8 cellular contexts compared by ENCODE assay signal in genomic region chr7:75072978-75073282, GRCh38. TPM values are rescaled to one million over a fixed set of nuclear protein-coding genes. Genes with fewer than 3 reads are reported as not detected.
DNase-seq lines count a peak whose midpoint lies in the region; TF ChIP-seq lines count a peak whose summit lies in the region.

No MANE protein-coding gene starts in this region.

- no peaks in the 10 kb centered on the region for H4K20me1 ChIP-seq in SK-N-SH (ENCODE audit: insufficient read depth)

- H3K4me1 ChIP-seq in SK-N-SH (ENCODE audit: control insufficient read depth in 1 of 2, insufficient read depth in 2 of 2, low read depth in 1 of 2, low read length in 1 of 2) (peaks cover 0 to 3% of the 10 kb centered on the region in 2 experiments; a peak in 1 of 4 replicates), prostate gland (replicated peaks) (no peaks in the 10 kb centered on the region)

- peak overlapping the region; percentile 97 for H3K9ac ChIP-seq in SK-N-SH

- H3K36me3 ChIP-seq in SK-N-SH (replicated peaks in 1 of 2; ENCODE audit: control insufficient read depth in 1 of 2, insufficient read depth in 2 of 2, low read length in 1 of 2) (peaks cover 8 to 30% of the 10 kb centered on the region in 2 experiments), prostate gland (no peaks in the 10 kb centered on the region)

- no peaks in the 10 kb centered on the region for H3K9me2 ChIP-seq in SK-N-SH

- no peak for TF ChIP-seq EP300 in SK-N-SH (IDR thresholded peaks at IDR 0.05; ENCODE audit: borderline replicate concordance in 1 of 2, low read depth in 1 of 2, low read length in 1 of 2)

- TF ChIP-seq CTCF in GM12865 (IDR thresholded peaks at IDR 0.05; ENCODE audit: insufficient read depth, low read depth, low read length, missing control alignments) (no peak), SK-N-SH (IDR thresholded peaks at IDR 0.05) (no peak), fibroblast of villous mesenchyme (IDR thresholded peaks at IDR 0.05; ENCODE audit: insufficient read depth, low read depth, low read length) (no peak), prostate gland (IDR thresholded peaks at IDR 0.05) (no peak)

- intact Hi-C loops in prostate gland (cut with DNase I), result no loop called here

- WGBS in SK-N-SH (ENCODE audit: low lambda C conversion rate), result 5% methylated on average over 9 of the region's 9 CpGs
- WGBS in prostate gland, result 3% methylated on average over 9 of the region's 9 CpGs

- peaks cover 38% of the 10 kb centered on the region for H3K79me2 ChIP-seq in SK-N-SH (ENCODE audit: insufficient read depth)

- no peaks in the 10 kb centered on the region for H3F3A ChIP-seq in SK-N-SH (replicated peaks; ENCODE audit: insufficient read depth)

- no peak for TF ChIP-seq RAD21 in SK-N-SH (IDR thresholded peaks at IDR 0.05; ENCODE audit: low read length)

- peak overlapping the region; percentile 97 for H3K4me2 ChIP-seq in SK-N-SH

- H3K27ac ChIP-seq in SK-N-SH (ENCODE audit: low read depth in 2 of 2, low read length in 1 of 2), result peak overlapping the region; percentile 81 to 86
- H3K27ac ChIP-seq in prostate gland, result peak overlapping the region; percentile 85 to 93

- peak overlapping the region; percentile 100 for H2AFZ ChIP-seq in SK-N-SH (ENCODE audit: low read depth)

- no peaks in the 10 kb centered on the region for H3K27me3 ChIP-seq in SK-N-SH (ENCODE audit: insufficient read depth)
- H3K27me3 ChIP-seq in prostate gland (replicated peaks; ENCODE audit: insufficient read depth), result no peaks in the 10 kb centered on the region

- POLR2A ChIA-PET in SK-N-SH (lab: Yijun Ruan, JAX), result interaction anchor here (0.8 to 1.1 kb wide), 3 partner anchors 12 to 34 kb away, joined by 3 to 6 read pairs (median 4); no protein-coding TSS in a partner anchor

- DNase-seq in GM12865 (ENCODE audit: low read depth) (no peak), SK-N-SH (no peak), fibroblast of villous mesenchyme (ENCODE audit: low read depth) (no peak), prostate gland (ENCODE audit: low spot score) (no peak), inferior parietal cortex (ENCODE audit: extremely low spot score) (no peak), anterior cingulate cortex (lab: John Stamatoyannopoulos, UW) (no peak), medulla oblongata (ENCODE audit: extremely low spot score) (no peak)
- DNase-seq in activated CD4-positive, alpha-beta T cell treated with anti-CD3 and anti-CD28 coated beads for 1 hour, result no peak

- H3K9me3 ChIP-seq in SK-N-SH, result no peaks in the 10 kb centered on the region
- H3K9me3 ChIP-seq in prostate gland, result no peaks in the 10 kb centered on the region

- H3K4me3 ChIP-seq in GM12865 (ENCODE audit: low read depth, low read length) (peak overlapping the region; percentile 97), SK-N-SH (ENCODE audit: low read depth in 2 of 2, low read length in 1 of 2) (peak overlapping the region; percentile 70 to 85), fibroblast of villous mesenchyme (ENCODE audit: low read depth, low read length) (peak overlapping the region; percentile 83), prostate gland (peak overlapping the region; percentile 63 to 98)

- TF ChIP-seq POLR2A in prostate gland (IDR thresholded peaks at IDR 0.05), result no peak

- CTCF ChIA-PET in SK-N-SH (lab: Yijun Ruan, JAX), result no interaction called here

TF ChIP-seq in SK-N-SH, 30 proteins besides CTCF, POLR2A, EP300 and RAD21:
- TF ChIP-seq SMC3 (IDR thresholded peaks at IDR 0.05; ENCODE audit: low read depth, low read length) (no peak), REST (IDR thresholded peaks at IDR 0.05; ENCODE audit: low read depth, low read length) (no peak), TAF1 (IDR thresholded peaks at IDR 0.05; ENCODE audit: borderline replicate concordance, low read depth, low read length) (no peak), NFIC (IDR thresholded peaks at IDR 0.05; ENCODE audit: borderline replicate concordance) (0 out of 2 replicates have a peak, but pooled peaks have one; percentile 15), IRF3 (IDR thresholded peaks at IDR 0.05; ENCODE audit: low read depth, low read length) (no peak)

RNA-seq across cellular contexts. Expression of gene RCC1L, which starts 0.7 kb away (rescaled TPM):
- 118 TPM in 2 replicates for polyA plus RNA-seq in SK-N-SH (2012; rRNA removed)
- polyA plus RNA-seq in SK-N-SH (2012; cell fraction: cytosol; rRNA removed), result 96.1 and 108 TPM in 2 replicates
- polyA plus RNA-seq in SK-N-SH (2012; cell fraction: nucleus; rRNA removed), result 49.7 and 60.4 TPM in 2 replicates
- total RNA-seq in fibroblast of villous mesenchyme (36.1 and 52.2 TPM in 2 replicates), prostate gland (10 to 100 TPM; 52.1 to 71.9 TPM)

RNA-seq across cellular contexts. Expression of gene GTF2IRD2B, which starts 19.5 kb away (rescaled TPM):
- 31.2 and 31.8 TPM in 2 replicates for polyA plus RNA-seq in SK-N-SH (2012; rRNA removed)
- polyA plus RNA-seq in SK-N-SH (2012; cell fraction: cytosol; rRNA removed), result 21.2 and 21.6 TPM in 2 replicates
- polyA plus RNA-seq in SK-N-SH (2012; cell fraction: nucleus; rRNA removed), result 71.4 and 91.6 TPM in 2 replicates
- total RNA-seq in fibroblast of villous mesenchyme, result 18.1 and 22.2 TPM in 2 replicates
- total RNA-seq in prostate gland, result 10 to 100 TPM; 69.7 to 82.2 TPM
